Comparison of ENCODE assay signal across 8 cellular contexts in genomic region chr1:93878889-93879586, GRCh38. TPM values are rescaled to one million over a fixed set of nuclear protein-coding genes. Genes with fewer than 3 reads are reported as not detected.
DNase-seq lines count a peak whose midpoint lies in the region; ATAC-seq and TF ChIP-seq lines count a peak whose summit lies in the region.

DNTTIP2 (minus strand) TSS chr1:93879206; CDS start chr1:93879148, 58 bp downstream.

- no peak for TF ChIP-seq CTCF in choroid plexus epithelial cell (conservative IDR thresholded peaks at IDR 0.05; ENCODE audit: low read depth, low read length)

- no peaks in the 10 kb centered on the region for H3K9me3 Mint-ChIP-seq in activated CD4-positive, alpha-beta T cell treated with anti-CD3 and anti-CD28 coated beads for 36 hours (ENCODE audit: low read depth)

- peaks cover 42% of the 10 kb centered on the region for H3K36me3 Mint-ChIP-seq in activated CD4-positive, alpha-beta T cell treated with anti-CD3 and anti-CD28 coated beads for 36 hours (ENCODE audit: low read depth)

- POLR2A ChIA-PET in activated CD4-positive, alpha-beta T cell treated with anti-CD3 and anti-CD28 coated beads for 36 hours (lab: Charles Lee): interaction anchor here (0.5 to 0.9 kb wide), 4 partner anchors 23 to 222 kb away, joined by 3 to 7 read pairs (median 6); partner anchors contain the start of gene GCLM

- peak within 1 kb of the TSS; percentile 97 for H3K27ac Mint-ChIP-seq in activated CD4-positive, alpha-beta T cell treated with anti-CD3 and anti-CD28 coated beads for 36 hours

- DNase-seq in AML-193 (lab: John Stamatoyannopoulos, UW): peak; percentile 74 to 85
- peak; percentile 98 for DNase-seq in NCI-H510A (lab: John Stamatoyannopoulos, UW)
- DNase-seq in activated CD4-positive, alpha-beta T cell treated with anti-CD3 and anti-CD28 coated beads for 36 hours: peak; percentile 94
- peak; percentile 92 for DNase-seq in choroid plexus epithelial cell (ENCODE audit: low read depth)
- DNase-seq in kidney glomerular epithelial cell (lab: John Stamatoyannopoulos, UW): peak; percentile 90
- peak; percentile 59 to 67 for DNase-seq in stimulated activated CD4-positive, alpha-beta T cell treated with anti-CD3 and anti-CD28 coated beads, Interleukin-1b, Interleukin-23, amount 100 ng/mL, for 1 hour (ENCODE audit: low read depth in 2 of 2)

- H3K4me3 ChIP-seq in choroid plexus epithelial cell (ENCODE audit: low read depth, low read length): peak within 1 kb of the TSS; percentile 95

- H3K27me3 Mint-ChIP-seq in activated CD4-positive, alpha-beta T cell treated with anti-CD3 and anti-CD28 coated beads for 36 hours: no peaks in the 10 kb centered on the region

- intact Hi-C loops in activated CD4-positive, alpha-beta T cell treated with anti-CD3 and anti-CD28 coated beads for 36 hours (cut with DNase I, micrococcal nuclease): loop anchor here (1.0 to 10.0 kb wide), 9 partner anchors 30 to 1044 kb away; partner anchors contain the start of genes GCLM (in 2 of the 2), ABCD3 (in 1 of the 2), CCDC18 (in 1 of the 2) and DR1 (in 1 of the 2)

- peak; percentile 98 for TF ChIP-seq POLR2A in GM19099 (IDR thresholded peaks at IDR 0.05; ENCODE audit: extremely low read depth, insufficient read length, low read depth)

- H3K4me1 Mint-ChIP-seq in activated CD4-positive, alpha-beta T cell treated with anti-CD3 and anti-CD28 coated beads for 36 hours: peaks cover 45% of the 10 kb centered on the region

- CTCF ChIA-PET in activated CD4-positive, alpha-beta T cell treated with anti-CD3 and anti-CD28 coated beads for 36 hours (lab: Charles Lee): interaction anchor here (0.7 to 1.3 kb wide), 5 partner anchors 9 to 253 kb away, joined by 3 to 5 read pairs (median 3); partner anchors contain the start of gene GCLM

- H3K4me3 Mint-ChIP-seq in activated CD4-positive, alpha-beta T cell treated with anti-CD3 and anti-CD28 coated beads for 36 hours: peak within 1 kb of the TSS; percentile 92

- peak; percentile 97 for ATAC-seq in HG03432 (IDR thresholded peaks at IDR 0.05; ENCODE audit: unreplicated experiment)
- ATAC-seq in activated CD4-positive, alpha-beta T cell treated with anti-CD3 and anti-CD28 coated beads for 36 hours: peak; percentile 93

RNA-seq across cellular contexts. Expression of gene DNTTIP2, which starts in this region (rescaled TPM):
- 10 to 100 TPM; 82.8 to 84.9 TPM for total RNA-seq in activated CD4-positive, alpha-beta T cell treated with anti-CD3 and anti-CD28 coated beads for 36 hours

Comparison
In these comparisons a context has a peak if more than half of its experiments do, and no peak if none do; other contexts are left out.
1. Peak in every context shown above with its lines: DNase-seq, ATAC-seq and H3K4me3 ChIP-seq.